ENCODE assay signal across 21 cellular contexts in the genomic region with DNA sequence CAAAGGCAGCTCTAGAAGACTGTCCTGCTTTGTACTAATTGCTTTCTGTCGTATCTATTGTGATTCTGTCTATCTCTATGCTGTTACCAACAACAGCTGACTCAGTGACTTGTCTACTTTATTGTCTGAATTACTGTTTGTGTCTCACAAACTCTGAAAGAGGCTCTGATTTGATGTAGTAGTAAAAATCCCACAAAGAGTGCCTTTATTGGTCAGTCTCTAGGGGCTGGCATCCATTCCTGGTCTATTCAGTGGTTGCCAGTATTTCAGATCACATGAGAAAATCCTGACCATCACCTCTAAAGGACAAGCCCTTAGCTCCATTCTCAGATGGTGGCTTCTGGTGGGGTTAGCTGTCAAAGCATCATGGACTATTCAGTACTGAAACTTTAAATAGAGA.
DNase-seq lines count a peak whose midpoint lies in the region; ATAC-seq lines count a peak whose summit lies in the region.
"Had no signal": no experiment of that assay in that cellular context is flagged by ENCODE, and none has a peak within 500 bp of the region (broad histone marks: within the 10 kb centered on the region; RNA-seq: fewer than 3 reads in every experiment).

No MANE protein-coding gene starts in this region.

- DNase-seq in caudate nucleus (lab: John Stamatoyannopoulos, UW) (peak in 6 of 61 donors; percentile 1 to 54 (median 12)), inferior parietal cortex (ENCODE audit: extremely low spot score) (peak; percentile 67), pons (ENCODE audit: low spot score) (peak; percentile 97), COLO668 (lab: John Stamatoyannopoulos, UW; ENCODE audit: unreplicated experiment) (no peak)
- no peak for DNase-seq in stimulated activated naive CD8-positive, alpha-beta T cell treated with anti-CD3 and anti-CD28 coated beads, Interleukin-15, Interleukin-2, amounts not matched to agents 100 U/mL and 50 U/mL, for 24 hours
- DNase-seq: ACHN; Calu3; CD4-positive, alpha-beta T cell; DMS 273 treated with DMSO at 0.1 percent for 48 hours; DMS53; DND-41; EL; GOT3; H7; HFFc6 had no signal

- H3K27ac ChIP-seq in caudate nucleus (ENCODE audit: low read depth, low read length): peak overlapping the region; percentile 48
- H3K27ac ChIP-seq: C4-2B, KMS-11 had no signal

- ATAC-seq in GM21825 (IDR thresholded peaks at IDR 0.05; ENCODE audit: unreplicated experiment): no peak
- ATAC-seq in esophagus mucosa: no peak
- no peak for ATAC-seq in stimulated activated naive CD8-positive, alpha-beta T cell treated with anti-CD3 and anti-CD28 coated beads, Interleukin-15, Interleukin-2, amounts not matched to agents 100 U/mL and 50 U/mL, for 24 hours
- ATAC-seq: GM12878, HCT116 had no signal

Comparison
In these comparisons a context has a peak if more than half of its experiments do, and no peak if none do; other contexts are left out.
1. DNase-seq: peak in inferior parietal cortex (single experiment) and pons (single experiment); none in COLO668 (single experiment) and stimulated activated naive CD8-positive, alpha-beta T cell treated with anti-CD3 and anti-CD28 coated beads, Interleukin-15, Interleukin-2, amounts not matched to agents 100 U/mL and 50 U/mL, for 24 hours (single experiment).